In the genomic region with DNA sequence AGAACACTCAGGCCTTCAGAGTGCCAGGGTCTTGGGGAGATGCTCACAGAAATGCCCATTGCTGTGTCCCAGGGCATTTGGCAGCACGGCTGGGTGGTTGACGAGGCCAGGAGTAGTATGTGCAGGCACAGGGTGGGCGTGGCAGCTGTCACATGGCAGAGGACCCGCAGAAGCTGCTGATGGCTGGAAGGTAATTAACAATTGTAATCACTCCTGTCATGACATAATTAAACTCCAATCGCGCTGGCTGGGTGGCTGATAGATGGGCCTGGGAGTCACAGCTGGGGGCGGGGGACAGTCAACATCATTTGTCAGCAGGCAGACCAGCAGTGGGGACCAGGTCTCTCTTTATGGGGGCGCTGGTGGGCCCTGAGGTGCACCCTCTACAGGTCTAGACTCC, we compare ENCODE assay signal across 23 cellular contexts. TPM values are rescaled to one million over a fixed set of nuclear protein-coding genes. Genes with fewer than 3 reads are reported as not detected.
DNase-seq lines count a peak whose midpoint lies in the region; ATAC-seq, FAIRE-seq and TF ChIP-seq lines count a peak whose summit lies in the region.
"Had no signal": no experiment of that assay in that cellular context is flagged by ENCODE, and none has a peak within 500 bp of the region (broad histone marks: within the 10 kb centered on the region; RNA-seq: fewer than 3 reads in every experiment).

No MANE protein-coding gene starts in this region.

- BruUV-seq in HepG2 (replicated peaks; lab: Mats Ljungman, UMichigan) (no TSS peak), OCI-LY7 (replicated peaks; lab: Mats Ljungman, UMichigan) (no TSS peak)

- H3K9me3 ChIP-seq in HepG2 (ENCODE audit: low read length) (no peaks in the 10 kb centered on the region), right lobe of liver (no peaks in the 10 kb centered on the region), OCI-LY7 (ENCODE audit: low read length) (no peaks in the 10 kb centered on the region), kidney (ENCODE audit: control insufficient read depth in 1 of 2, low read length in 2 of 2) (no peaks in the 10 kb centered on the region)
- H3K9me3 ChIP-seq: BLaER1, SJSA1 had no signal

- H3K9ac ChIP-seq in HepG2 (ENCODE audit: insufficient read depth, low read depth, low read length) (no peak overlapping the region), kidney (ENCODE audit: low read length in 2 of 2) (no peak overlapping the region)
- H3K9ac ChIP-seq: BLaER1 had no signal

- peaks cover 7% of the 10 kb centered on the region; the same call in 1 of the 2 replicates for H3K4me1 ChIP-seq in HepG2 (ENCODE audit: insufficient read depth, low read length)
- no peaks in the 10 kb centered on the region for H3K4me1 ChIP-seq in right lobe of liver
- H3K4me1 ChIP-seq in OCI-LY7 (ENCODE audit: insufficient read depth, low read length, poor library complexity, severe bottlenecking) = no peaks in the 10 kb centered on the region
- H3K4me1 ChIP-seq in kidney (ENCODE audit: control insufficient read depth in 1 of 2, insufficient read depth in 1 of 2, low read depth in 1 of 2, low read length in 2 of 2) = no peaks in the 10 kb centered on the region

- H2AFZ ChIP-seq in HepG2 (ENCODE audit: low read length) = no peak overlapping the region
- H2AFZ ChIP-seq in OCI-LY7 (ENCODE audit: low read length) = no peak overlapping the region

- H3K27me3 ChIP-seq in HepG2 (ENCODE audit: control insufficient read depth in 1 of 2, insufficient read depth in 2 of 2, low read length in 2 of 2) (no peaks in the 10 kb centered on the region; a peak in 3 of 5 replicates), right lobe of liver (no peaks in the 10 kb centered on the region)
- H3K27me3 ChIP-seq: BLaER1, SJSA1 had no signal

- no peak overlapping the region for H3K27ac ChIP-seq in HepG2 (ENCODE audit: extremely low read length, insufficient read depth, low read length)
- no peak overlapping the region for H3K27ac ChIP-seq in right lobe of liver
- no peak overlapping the region for H3K27ac ChIP-seq in OCI-LY7 (ENCODE audit: low read depth, low read length, poor library complexity, severe bottlenecking)
- no peak overlapping the region for H3K27ac ChIP-seq in kidney (ENCODE audit: low read depth in 2 of 2, low read length in 2 of 2)
- H3K27ac ChIP-seq: BLaER1, SJSA1 had no signal

- POLR2A ChIA-PET in HepG2 (lab: Yijun Ruan, JAX) (no interaction called here), OCI-LY7 (lab: Charles Lee) (no interaction called here)

- ATAC-seq in HepG2 (peak; percentile 22; the same call in 1 of the 3 replicates), right lobe of liver (no peak)

- TF ChIP-seq RAD21 in HepG2 (CRISPR knock-in tag; IDR thresholded peaks at IDR 0.05) = no peak

- WGBS in HepG2 (ENCODE audit: low lambda C conversion rate) = 47% methylated on average over 3 of the region's 8 CpGs
- 76% methylated on average over 3 of the region's 8 CpGs for WGBS in right lobe of liver (ENCODE audit: insufficient coverage, low coverage, low lambda C conversion rate, missing lambda C conversion rate)

- TF ChIP-seq CTCF in HepG2 (CRISPR knock-in tag; IDR thresholded peaks at IDR 0.05) = no peak
- TF ChIP-seq CTCF in right lobe of liver (IDR thresholded peaks at IDR 0.05) = no peak
- peak; percentile 33; the same call in 1 of the 2 replicates for TF ChIP-seq CTCF in OCI-LY7 (conservative IDR thresholded peaks at IDR 0.05; ENCODE audit: low read length)
- TF ChIP-seq CTCF in kidney (IDR thresholded peaks at IDR 0.05; ENCODE audit: borderline replicate concordance, extremely low read depth, insufficient read depth) = no peak

- H3K4me3 ChIP-seq in HepG2 (replicated peaks in 1 of 3; ENCODE audit: insufficient read depth in 1 of 3, low read depth in 2 of 3, low read length in 3 of 3) = no peak overlapping the region
- no peak overlapping the region for H3K4me3 ChIP-seq in right lobe of liver
- no peak overlapping the region for H3K4me3 ChIP-seq in OCI-LY7 (ENCODE audit: low read depth, low read length, poor library complexity, severe bottlenecking)
- H3K4me3 ChIP-seq in kidney (ENCODE audit: low read length in 2 of 2) = no peak overlapping the region
- H3K4me3 ChIP-seq: BLaER1, SJSA1 had no signal

- DNase-seq in HepG2 (ENCODE audit: low spot score) = no peak
- DNase-seq in right lobe of liver = no peak
- DNase-seq in OCI-LY7 (ENCODE audit: low spot score) = no peak
- peak; percentile 52 for DNase-seq in kidney
- no peak for DNase-seq in mucosa of gallbladder (ENCODE audit: low spot score)
- DNase-seq in T1000 (lab: John Stamatoyannopoulos, UW) = no peak
- DNase-seq in DMS153 treated with DMSO at 0.1 percent for 48 hours (lab: John Stamatoyannopoulos, UW; ENCODE audit: unreplicated experiment) = no peak
- DNase-seq: CD4-positive, CD25-positive, alpha-beta regulatory T cell; DMS53; KG1; MM.1S; NCI-H1694; NCI-H2029 treated with DMSO at 0.1 percent for 48 hours; NCI-H2227 treated with DMSO at 0.1 percent for 48 hours; NCI-H526 treated with DMSO at 0.1 percent for 48 hours; NK-92 treated with Interleukin-12 subunit alpha and Interleukin-12 subunit beta, amount 100 ng/mL, for 24 hours; Right ventricle myocardium superior; RPMI8226 had no signal

- CTCF ChIA-PET in HepG2 (lab: Yijun Ruan, JAX; ENCODE audit: low intra/inter-chr PET ratio, low total read pairs) = no interaction called here
- CTCF ChIA-PET in OCI-LY7 (lab: Charles Lee; ENCODE audit: unreplicated experiment) = no interaction called here

- H3K9me2 ChIP-seq in OCI-LY7 (ENCODE audit: insufficient read depth, low read length) = no peaks in the 10 kb centered on the region

- no peaks in the 10 kb centered on the region for H3K36me3 ChIP-seq in HepG2 (replicated peaks in 1 of 2; ENCODE audit: control insufficient read depth in 1 of 2, insufficient read depth in 2 of 2, low read length in 2 of 2)
- H3K36me3 ChIP-seq in right lobe of liver = no peaks in the 10 kb centered on the region
- H3K36me3 ChIP-seq in OCI-LY7 (ENCODE audit: insufficient read depth, low read length) = no peaks in the 10 kb centered on the region
- no peaks in the 10 kb centered on the region for H3K36me3 ChIP-seq in kidney (ENCODE audit: control insufficient read depth in 1 of 2, insufficient read depth in 2 of 2, low read length in 2 of 2)
- H3K36me3 ChIP-seq: BLaER1, SJSA1 had no signal

- no peaks in the 10 kb centered on the region for H3K79me2 ChIP-seq in HepG2 (ENCODE audit: insufficient read depth, low read length)
- H3K79me2 ChIP-seq in OCI-LY7 (ENCODE audit: insufficient read depth, low read depth, low read length) = no peaks in the 10 kb centered on the region

- H4K20me1 ChIP-seq in HepG2 (ENCODE audit: insufficient read depth, low read length) (no peaks in the 10 kb centered on the region), OCI-LY7 (ENCODE audit: insufficient read depth, low read length) (no peaks in the 10 kb centered on the region)
- H4K20me1 ChIP-seq: BLaER1 had no signal

- no peak for TF ChIP-seq POLR2A in HepG2 (IDR thresholded peaks at IDR 0.05; ENCODE audit: insufficient read depth in 1 of 2, low read depth in 2 of 2, low read length in 2 of 2)
- no peak for TF ChIP-seq POLR2A in right lobe of liver (IDR thresholded peaks at IDR 0.05)

- in situ Hi-C loops in HepG2 (cut with HindIII; ENCODE audit: extremely low pct_ligation_motif_present, low pct_unique_long_range_greater_than_20kb) = no loop called here

- no peak for FAIRE-seq in HepG2 (lab: Jason Lieb, UNC)
- FAIRE-seq in kidney (lab: Jason Lieb, UNC) = no peak
- FAIRE-seq: A204.1, D721Med, G401.6 had no signal

- no peak overlapping the region for H3K4me2 ChIP-seq in HepG2 (ENCODE audit: low read depth, low read length)
- H3K4me2 ChIP-seq in OCI-LY7 (ENCODE audit: low read length) = no peak overlapping the region
- H3K4me2 ChIP-seq: BLaER1 had no signal

- TF ChIP-seq EP300 in HepG2 (IDR thresholded peaks at IDR 0.05; ENCODE audit: low read depth in 2 of 2, low read length in 2 of 2) (no peak), HepG2 (CRISPR knock-in tag; IDR thresholded peaks at IDR 0.05; ENCODE audit: borderline replicate concordance) (no peak)

- intact Hi-C loops in HepG2 (cut with micrococcal nuclease; ENCODE audit: unreplicated experiment) (no loop called here), right lobe of liver (cut with DNase I) (no loop called here), OCI-LY7 (cut with micrococcal nuclease; ENCODE audit: unreplicated experiment) (no loop called here), kidney (cut with DNase I) (no loop called here)

TF ChIP-seq in HepG2, 621 proteins besides CTCF, POLR2A, EP300 and RAD21:
- TF ChIP-seq CHD2 (IDR thresholded peaks at IDR 0.05; ENCODE audit: low read depth, low read length) = no peak
- no peak for TF ChIP-seq HCFC1 (IDR thresholded peaks at IDR 0.05; ENCODE audit: low read depth, low read length)

RNA-seq across cellular contexts. Expression of a gene that starts 40.6 kb away (rescaled TPM):
- total RNA-seq in HepG2 (2016; rRNA removed; fragmentation: Illumina TruSeq; extraction: Trizol) = 3.0 and 3.3 TPM in 2 replicates
- total RNA-seq in HepG2 (2016; cell fraction: cytosol; rRNA removed; fragmentation: Illumina TruSeq; extraction: Trizol; ENCODE audit: low read depth) = 0.79 and 1.0 TPM in 2 replicates
- total RNA-seq in HepG2 (2016; cell fraction: insoluble cytoplasmic fraction; rRNA removed; fragmentation: Illumina TruSeq; extraction: Trizol) = 2.1 and 2.6 TPM in 2 replicates
- total RNA-seq in HepG2 (2016; cell fraction: membrane; rRNA removed; fragmentation: Illumina TruSeq; extraction: Trizol) = 2.2 TPM in 2 replicates
- total RNA-seq in HepG2 (2016; cell fraction: nucleus; rRNA removed; fragmentation: Illumina TruSeq; extraction: Trizol) = 1.8 and 2.5 TPM in 2 replicates
- 2.6 and 2.8 TPM in 2 replicates for polyA plus RNA-seq in HepG2 (2011; rRNA removed)
- polyA plus RNA-seq in HepG2 (2011; cell fraction: cytosol; rRNA removed) = 0.88 and 1.6 TPM in 2 replicates
- polyA plus RNA-seq in HepG2 (2011; cell fraction: nucleus; rRNA removed) = 6.8 and 12.7 TPM in 2 replicates
- 1.4 and 2.1 TPM in 2 replicates for polyA plus RNA-seq in HepG2 (2012)
- polyA plus RNA-seq in HepG2 (2016; cell fraction: cytosol; fragmentation: Illumina TruSeq; extraction: Trizol; ENCODE audit: low read depth) = 0.62 and 0.68 TPM in 2 replicates
- 1.9 and 3.1 TPM in 2 replicates for polyA plus RNA-seq in HepG2 (2016; cell fraction: insoluble cytoplasmic fraction; fragmentation: Illumina TruSeq; extraction: Trizol; ENCODE audit: low read depth)
- 1.3 and 1.4 TPM in 2 replicates for polyA plus RNA-seq in HepG2 (2016; cell fraction: membrane; fragmentation: Illumina TruSeq; extraction: Trizol; ENCODE audit: low read depth)
- 4.8 and 6.2 TPM in 2 replicates for polyA plus RNA-seq in HepG2 (2016; cell fraction: nucleus; fragmentation: Illumina TruSeq; extraction: Trizol; ENCODE audit: insufficient read depth, low read depth)
- polyA minus RNA-seq in HepG2 (2011; rRNA and poly(A)+ RNA removed; ENCODE audit: low replicate concordance) = 7.7 and 8.7 TPM in 2 replicates
- polyA minus RNA-seq in HepG2 (2011; cell fraction: cytosol; rRNA and poly(A)+ RNA removed) = 1.4 and 2.3 TPM in 2 replicates
- polyA minus RNA-seq in HepG2 (2011; cell fraction: nucleus; rRNA and poly(A)+ RNA removed) = 3.1 and 5.0 TPM in 2 replicates
- total RNA-seq in right lobe of liver = 1 to 10 TPM in 2 of 6 experiments, under 1 TPM in 4; 0.50 to 1.3 (median 0.84) TPM
- not detected in 2 replicates for total RNA-seq in OCI-LY7 (2014; rRNA removed; shearing (Covaris generic))
- total RNA-seq in OCI-LY7 (2022) = 0.33 TPM in 1 of 2 replicates, not detected in the other
- 24.6 TPM for total RNA-seq in kidney
- polyA plus RNA-seq in kidney (ENCODE audit: insufficient read depth, low read depth, low replicate concordance) = 31.1 TPM
- total RNA-seq in mucosa of gallbladder = 38.1 TPM
